In genomic region chr5:122844136-122844915, GRCh38 we compare ENCODE assay signal across 8 cellular contexts. TPM values are rescaled to one million over a fixed set of nuclear protein-coding genes. Genes with fewer than 3 reads are reported as not detected.
A peak's percentile ranks its signal among the peaks of the same experiment; 100 is the strongest.
DNase-seq lines count a peak whose midpoint lies in the region; ATAC-seq and TF ChIP-seq lines count a peak whose summit lies in the region.

No MANE protein-coding gene starts in this region.

- peaks cover 3% of the 10 kb centered on the region for H3K36me3 Mint-ChIP-seq in neural crest cell (ENCODE audit: low read depth)

- H3K4me3 ChIP-seq in ACC112 (ENCODE audit: low read depth, low read length) = peak overlapping the region; percentile 88
- H3K4me3 ChIP-seq in SJCRH30 = peak overlapping the region; percentile 99
- peak overlapping the region; percentile 80 to 97 (median 86) for H3K4me3 ChIP-seq in esophagus squamous epithelium

- peak; percentile 9 for ATAC-seq in GM19395 (IDR thresholded peaks at IDR 0.05; ENCODE audit: unreplicated experiment)
- ATAC-seq in HG02623 (IDR thresholded peaks at IDR 0.05; ENCODE audit: unreplicated experiment) = no peak
- no peak for ATAC-seq in GM18517 (IDR thresholded peaks at IDR 0.05; ENCODE audit: unreplicated experiment)

- no peaks in the 10 kb centered on the region for H3K27me3 ChIP-seq in ACC112 (ENCODE audit: insufficient read depth, low read length)
- no peaks in the 10 kb centered on the region for H3K27me3 ChIP-seq in SJCRH30
- H3K27me3 ChIP-seq in esophagus squamous epithelium = no peaks in the 10 kb centered on the region

- H3K27ac ChIP-seq in ACC112 (ENCODE audit: low read depth, low read length) = peak overlapping the region; percentile 41
- H3K27ac ChIP-seq in SJCRH30 = peak overlapping the region; percentile 89
- peak overlapping the region; percentile 95 to 99 (median 96) for H3K27ac ChIP-seq in esophagus squamous epithelium

- H3K4me1 ChIP-seq in ACC112 (ENCODE audit: control insufficient read depth, insufficient read depth, low read length, unreplicated experiment) (peaks cover 21% of the 10 kb centered on the region), SJCRH30 (no peaks in the 10 kb centered on the region), esophagus squamous epithelium (peaks cover 0 to 40% (median 0%) of the 10 kb centered on the region in 3 donors)

- DNase-seq in SJCRH30 (peak in 1 of 2 experiments; percentile 8), esophagus squamous epithelium (lab: John Stamatoyannopoulos, UW) (no peak), neural crest cell (ENCODE audit: low read depth, low spot score) (no peak), iPS-NIHi7 (ENCODE audit: extremely low spot score) (no peak)

- H3K36me3 ChIP-seq in ACC112 (ENCODE audit: insufficient read depth, low read length) (no peaks in the 10 kb centered on the region), SJCRH30 (no peaks in the 10 kb centered on the region), esophagus squamous epithelium (no peaks in the 10 kb centered on the region)

- H3K4me3 Mint-ChIP-seq in neural crest cell = peak overlapping the region; percentile 89

- H3K27ac Mint-ChIP-seq in neural crest cell (ENCODE audit: unreplicated experiment) = peak overlapping the region; percentile 83

- peaks cover 24% of the 10 kb centered on the region for H3K79me2 ChIP-seq in ACC112 (ENCODE audit: control insufficient read depth, insufficient read depth, low read length, unreplicated experiment)

- H3K9me3 Mint-ChIP-seq in neural crest cell = no peaks in the 10 kb centered on the region

- no peaks in the 10 kb centered on the region for H3K9me3 ChIP-seq in SJCRH30 (replicated peaks)
- no peaks in the 10 kb centered on the region for H3K9me3 ChIP-seq in esophagus squamous epithelium

- intact Hi-C loops in esophagus squamous epithelium (cut with DNase I) = no loop called here

- peak overlapping the region; percentile 94 for H2AFZ ChIP-seq in ACC112 (ENCODE audit: low read length, unreplicated experiment)

- H3K4me1 Mint-ChIP-seq in neural crest cell = peaks cover 38% of the 10 kb centered on the region

- TF ChIP-seq POLR2A in esophagus squamous epithelium (IDR thresholded peaks at IDR 0.05) = no peak

- 30 to 31% methylated on average over 22 of the region's 22 CpGs for WGBS in esophagus squamous epithelium, 2 donors

- peaks cover 6% of the 10 kb centered on the region for H3K27me3 Mint-ChIP-seq in neural crest cell (ENCODE audit: low read depth)

- no peak for TF ChIP-seq CTCF in esophagus squamous epithelium (IDR thresholded peaks at IDR 0.05)
- TF ChIP-seq CTCF in neural crest cell (conservative IDR thresholded peaks at IDR 0.05) = no peak

RNA-seq across cellular contexts. Expression of gene SNX24, which starts 1.1 kb away (rescaled TPM):
- 15.3 and 22.5 TPM in 2 replicates for total RNA-seq in SJCRH30 (2014; rRNA removed; shearing (Covaris generic))
- total RNA-seq in esophagus squamous epithelium (10 to 100 TPM; 24.4 to 35.3 (median 28.6) TPM), neural crest cell (19.3 and 19.7 TPM in 2 replicates)

Comparison
In these comparisons a context has a peak if more than half of its experiments do, and no peak if none do; other contexts are left out.
1. H3K27ac ChIP-seq: peak in every context shown above with its lines; median percentile 96 in esophagus squamous epithelium; 89 in SJCRH30; 41 in ACC112.